In the genomic region with DNA sequence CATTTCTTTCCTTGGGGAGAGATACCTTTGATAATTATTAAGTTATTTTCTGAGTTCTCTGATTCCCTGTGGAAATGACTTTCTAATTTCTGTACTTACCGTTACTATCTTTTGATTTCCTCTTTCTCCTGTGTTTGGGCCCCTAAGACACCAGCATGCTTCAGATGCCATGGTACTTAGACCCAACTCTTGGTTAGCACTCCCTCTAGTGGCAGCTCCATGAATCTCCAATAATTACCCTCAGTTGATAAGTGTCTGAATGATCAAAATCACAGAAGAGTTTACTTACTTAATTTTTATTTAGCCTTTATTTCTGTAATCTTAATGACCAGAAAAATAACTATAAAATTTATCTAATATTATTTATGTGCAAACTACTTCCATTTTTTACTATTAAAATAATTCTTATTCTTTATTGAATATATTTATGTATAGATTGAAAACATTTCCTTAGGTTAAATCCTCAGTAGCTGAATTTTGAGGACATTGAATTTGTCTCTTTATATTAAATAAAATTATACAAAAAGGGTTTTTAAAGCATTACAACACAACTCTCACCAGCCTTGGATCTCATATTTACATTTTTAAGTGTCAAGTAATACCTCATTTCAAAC, we compare ENCODE assay signal across 8 cellular contexts.
DNase-seq lines count a peak whose midpoint lies in the region; ATAC-seq, FAIRE-seq and TF ChIP-seq lines count a peak whose summit lies in the region.

No MANE protein-coding gene starts in this region.

- CTCF ChIA-PET in Panc1 (lab: Charles Lee), result interaction anchor here (0.6 kb wide), 1 partner anchor 22 kb away, joined by 3 read pairs; no protein-coding TSS in a partner anchor

- in situ Hi-C loops in Panc1 (cut with HindIII; ENCODE audit: low pct_unique_long_range_greater_than_20kb, low sequenced_read_pairs), result no loop called here

- H3K27me3 ChIP-seq in Panc1 (ENCODE audit: control insufficient read depth, insufficient read depth, low read length) (no peaks in the 10 kb centered on the region), lung (ENCODE audit: control insufficient read depth, insufficient read depth) (no peaks in the 10 kb centered on the region)

- FAIRE-seq in HTR-8/SVneo (lab: Jason Lieb, UNC) (no peak), urothelium cell line (lab: Jason Lieb, UNC) (no peak)

- WGBS in lung, 2 donors, result 6 to 20% methylated on average over 1 of the region's 1 CpG

- H3K36me3 ChIP-seq in Panc1 (ENCODE audit: control insufficient read depth, insufficient read depth, low read length) (no peaks in the 10 kb centered on the region), lung (ENCODE audit: control insufficient read depth in 2 of 2, insufficient read depth in 2 of 2, low read length in 2 of 2) (no peaks in the 10 kb centered on the region)

- ATAC-seq in Right ventricle myocardium inferior, result peak; percentile 60
- peak; percentile 98 for ATAC-seq in GM21619 (IDR thresholded peaks at IDR 0.05; ENCODE audit: unreplicated experiment)
- ATAC-seq in Panc1, result peak; percentile 87
- no peak for ATAC-seq in lung (ENCODE audit: insufficient read depth, low FRiP score)

- BruUV-seq in Panc1 (replicated peaks; lab: Mats Ljungman, UMichigan), result no TSS peak

- H3K4me1 ChIP-seq in Panc1 (ENCODE audit: control insufficient read depth, insufficient read depth, low read length) (no peaks in the 10 kb centered on the region), lung (ENCODE audit: control insufficient read depth in 2 of 2, insufficient read depth in 2 of 2, low read length in 2 of 2) (no peaks in the 10 kb centered on the region)

- intact Hi-C loops in Right ventricle myocardium inferior (cut with DNase I), result no loop called here
- intact Hi-C loops in cardiac septum (cut with DNase I), result loop anchor here (10.0 kb wide), 1 partner anchor 196 kb away; no protein-coding TSS in a partner anchor
- intact Hi-C loops in Panc1 (cut with micrococcal nuclease; ENCODE audit: unreplicated experiment), result loop anchor here (1.0 kb wide), 1 partner anchor 328 kb away; no protein-coding TSS in a partner anchor

- peak; percentile 78 for TF ChIP-seq CTCF in Panc1 (IDR thresholded peaks at IDR 0.05)
- peak; percentile 48 for TF ChIP-seq CTCF in coronary artery (IDR thresholded peaks at IDR 0.05)
- TF ChIP-seq CTCF in lung (IDR thresholded peaks at IDR 0.05; ENCODE audit: control extremely low read depth, extremely low read depth), result peak; percentile 60

- H3K9me3 ChIP-seq in Panc1 (ENCODE audit: control insufficient read depth, insufficient read depth, low read depth, low read length) (no peaks in the 10 kb centered on the region), lung (ENCODE audit: control insufficient read depth in 2 of 2, insufficient read depth in 1 of 2, low read length in 1 of 2) (no peaks in the 10 kb centered on the region)

- H3K4me3 ChIP-seq in Panc1 (ENCODE audit: low read depth in 2 of 2, low read length in 2 of 2) (no peak overlapping the region), coronary artery (no peak overlapping the region), lung (no peak overlapping the region)

- DNase-seq in Right ventricle myocardium inferior (ENCODE audit: missing footprints) (no peak), cardiac septum (ENCODE audit: low spot score) (no peak), HTR-8/SVneo (ENCODE audit: insufficient read length, low spot score) (peak; percentile 62), Panc1 (ENCODE audit: low read depth, low spot score) (peak; percentile 25), coronary artery (ENCODE audit: low spot score) (no peak), lung (ENCODE audit: low spot score) (no peak), urothelium cell line (ENCODE audit: low spot score) (peak; percentile 67)

- POLR2A ChIA-PET in Panc1 (lab: Charles Lee), result no interaction called here

- H3K27ac ChIP-seq in Panc1 (ENCODE audit: low read length) (no peak overlapping the region), coronary artery (no peak overlapping the region), lung (ENCODE audit: low read depth in 1 of 2, low read length in 1 of 2) (no peak overlapping the region)

Comparison
In these comparisons a context has a peak if more than half of its experiments do, and no peak if none do; other contexts are left out.
1. DNase-seq: peak in HTR-8/SVneo (single experiment), Panc1 (single experiment) and urothelium cell line (single experiment); none in Right ventricle myocardium inferior (single experiment), cardiac septum (single experiment), coronary artery (single experiment) and lung (single experiment).
2. Peak in every context shown above with its lines, with median percentiles within 50 percentile points of each other: CTCF ChIP-seq.